In genomic region chr7:92720604-92721350, GRCh38 we compare ENCODE assay signal across 11 cellular contexts.
DNase-seq lines count a peak whose midpoint lies in the region; ATAC-seq and TF ChIP-seq lines count a peak whose summit lies in the region.
"Had no signal": no experiment of that assay in that cellular context is flagged by ENCODE, and none has a peak within 500 bp of the region (broad histone marks: within the 10 kb centered on the region; RNA-seq: fewer than 3 reads in every experiment).

No MANE protein-coding gene starts in this region.

- H3K27me3 ChIP-seq in gastrocnemius medialis, result no peaks in the 10 kb centered on the region
- H3K27me3 ChIP-seq: right atrium auricular region had no signal

- CTCF ChIA-PET in activated CD4-positive, alpha-beta memory T cell treated with anti-CD3 and anti-CD28 coated beads, Interleukin-2, amount 10 ng/mL, durations not matched to agents 7 days and 5 days (lab: Charles Lee), result interaction anchor here (1.2 to 1.7 kb wide), 3 partner anchors 112 to 415 kb away, joined by 3 to 9 read pairs (median 5); no protein-coding TSS in a partner anchor

- ATAC-seq in GM18502 (IDR thresholded peaks at IDR 0.05; ENCODE audit: poor library complexity, unreplicated experiment), result peak; percentile 62
- peak; percentile 47 for ATAC-seq in GM19463 (IDR thresholded peaks at IDR 0.05; ENCODE audit: unreplicated experiment)
- ATAC-seq in HG03097 (IDR thresholded peaks at IDR 0.05; ENCODE audit: low FRiP score, unreplicated experiment), result peak; percentile 46
- ATAC-seq in gastrocnemius medialis, result no peak

- peaks cover 72% of the 10 kb centered on the region for H3K4me1 Mint-ChIP-seq in activated CD4-positive, alpha-beta memory T cell treated with anti-CD3 and anti-CD28 coated beads, Interleukin-2, amount 10 ng/mL, durations not matched to agents 7 days and 5 days

- peak overlapping the region; percentile 15 for H3K27ac Mint-ChIP-seq in activated CD4-positive, alpha-beta memory T cell treated with anti-CD3 and anti-CD28 coated beads, Interleukin-2, amount 10 ng/mL, durations not matched to agents 7 days and 5 days

- H3K4me3 Mint-ChIP-seq in activated CD4-positive, alpha-beta memory T cell treated with anti-CD3 and anti-CD28 coated beads, Interleukin-2, amount 10 ng/mL, durations not matched to agents 7 days and 5 days, result no peak overlapping the region

- no peak overlapping the region for H3K4me3 ChIP-seq in gastrocnemius medialis
- H3K4me3 ChIP-seq: right atrium auricular region had no signal

- POLR2A ChIA-PET in activated CD4-positive, alpha-beta memory T cell treated with anti-CD3 and anti-CD28 coated beads, Interleukin-2, amount 10 ng/mL, durations not matched to agents 7 days and 5 days (lab: Charles Lee), result interaction anchor here (1.6 to 2.0 kb wide), 3 partner anchors 8 to 131 kb away, joined by 3 to 8 read pairs (median 5); no protein-coding TSS in a partner anchor

- DNase-seq in activated CD4-positive, alpha-beta memory T cell treated with anti-CD3 and anti-CD28 coated beads, Interleukin-2, amount 10 ng/mL, durations not matched to agents 7 days and 5 days, result no peak
- no peak for DNase-seq in HPDE6-E6E7 (ENCODE audit: extremely low spot score)
- DNase-seq in NCI-H2107 (lab: John Stamatoyannopoulos, UW), result no peak
- DNase-seq in gastrocnemius medialis, result no peak
- DNase-seq in Kasumi-1 (lab: John Stamatoyannopoulos, UW), result no peak
- DNase-seq: kidney glomerular epithelial cell, NCI-H1436 had no signal

- H3K4me1 ChIP-seq in gastrocnemius medialis, result peaks cover 0 to 7% of the 10 kb centered on the region in 2 donors

- H3K36me3 ChIP-seq in gastrocnemius medialis, result no peaks in the 10 kb centered on the region

- no peaks in the 10 kb centered on the region for H3K9me3 Mint-ChIP-seq in activated CD4-positive, alpha-beta memory T cell treated with anti-CD3 and anti-CD28 coated beads, Interleukin-2, amount 10 ng/mL, durations not matched to agents 7 days and 5 days

- intact Hi-C loops in gastrocnemius medialis (cut with DNase I; ENCODE audit: low total_unique reads), result no loop called here

- in situ Hi-C loops in gastrocnemius medialis (cut with MboI; ENCODE audit: low sequenced_read_pairs in 4 of 4), result no loop called here

- no peaks in the 10 kb centered on the region for H3K27me3 Mint-ChIP-seq in activated CD4-positive, alpha-beta memory T cell treated with anti-CD3 and anti-CD28 coated beads, Interleukin-2, amount 10 ng/mL, durations not matched to agents 7 days and 5 days

- no peaks in the 10 kb centered on the region for H3K9me3 ChIP-seq in gastrocnemius medialis
- H3K9me3 ChIP-seq: right atrium auricular region had no signal

- peak overlapping the region in 1 of 4 donors; percentile 78 for H3K27ac ChIP-seq in gastrocnemius medialis
- H3K27ac ChIP-seq: right atrium auricular region had no signal

- no peak for TF ChIP-seq POLR2A in gastrocnemius medialis (IDR thresholded peaks at IDR 0.05)

- no peak for TF ChIP-seq CTCF in gastrocnemius medialis (IDR thresholded peaks at IDR 0.05 in 4 of 5, conservative IDR thresholded peaks at IDR 0.05 in 1 of 5)

- peaks cover 64% of the 10 kb centered on the region for H3K36me3 Mint-ChIP-seq in activated CD4-positive, alpha-beta memory T cell treated with anti-CD3 and anti-CD28 coated beads, Interleukin-2, amount 10 ng/mL, durations not matched to agents 7 days and 5 days (ENCODE audit: low read depth)

Comparison
In these comparisons a context has a peak if more than half of its experiments do, and no peak if none do; other contexts are left out.
1. ATAC-seq: peak in GM18502 (single experiment), GM19463 (single experiment) and HG03097 (single experiment); none in gastrocnemius medialis (0 of 2).